13 cellular contexts compared by ENCODE assay signal in the genomic region with DNA sequence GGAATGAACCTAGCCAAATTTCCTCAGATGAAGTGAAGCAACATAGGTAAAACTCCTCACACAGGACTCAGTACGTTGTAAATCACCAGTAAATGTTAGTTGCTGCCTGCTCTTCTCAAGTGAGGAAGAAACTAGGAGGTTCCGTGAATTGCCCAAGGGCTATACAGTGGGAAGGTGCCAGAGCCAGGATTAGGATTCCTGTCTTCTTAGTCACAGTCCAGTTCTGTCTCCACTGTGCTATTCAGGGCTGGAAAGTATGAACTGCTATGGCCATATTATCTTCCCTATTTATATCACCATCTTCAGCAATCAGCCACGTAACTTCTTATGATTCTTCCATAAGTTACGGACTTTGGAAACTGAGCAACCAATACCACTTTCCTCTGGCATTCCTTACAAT.
DNase-seq lines count a peak whose midpoint lies in the region; FAIRE-seq and TF ChIP-seq lines count a peak whose summit lies in the region.
"Had no signal": no experiment of that assay in that cellular context is flagged by ENCODE, and none has a peak within 500 bp of the region (broad histone marks: within the 10 kb centered on the region; RNA-seq: fewer than 3 reads in every experiment).

No MANE protein-coding gene starts in this region.

- H3K4me3 ChIP-seq in SK-N-MC (no peak overlapping the region), fibroblast of pulmonary artery (replicated peaks; ENCODE audit: low read depth, low read length) (no peak overlapping the region), retinal pigment epithelial cell (ENCODE audit: low read length) (no peak overlapping the region), endodermal cell (ENCODE audit: low read length) (no peak overlapping the region), thyroid gland (replicated peaks in 1 of 3) (no peak overlapping the region)
- H3K4me3 ChIP-seq: esophagus squamous epithelium, lung had no signal

- H3K36me3 Mint-ChIP-seq in endodermal cell (ENCODE audit: low read depth): no peaks in the 10 kb centered on the region

- no peaks in the 10 kb centered on the region for H3K9me3 ChIP-seq in SK-N-MC (ENCODE audit: low read depth, low read length)
- H3K9me3 ChIP-seq in endodermal cell (ENCODE audit: control insufficient read depth, low read length): no peaks in the 10 kb centered on the region
- no peaks in the 10 kb centered on the region for H3K9me3 ChIP-seq in thyroid gland
- H3K9me3 ChIP-seq: esophagus squamous epithelium had no signal

- TF ChIP-seq CTCF in fibroblast of pulmonary artery (IDR thresholded peaks at IDR 0.05; ENCODE audit: low read length, missing control alignments): no peak
- TF ChIP-seq CTCF in retinal pigment epithelial cell (conservative IDR thresholded peaks at IDR 0.05; ENCODE audit: low read depth, low read length): no peak
- no peak for TF ChIP-seq CTCF in endodermal cell (conservative IDR thresholded peaks at IDR 0.05)
- TF ChIP-seq CTCF in thyroid gland (IDR thresholded peaks at IDR 0.05): no peak

- H3K27me3 ChIP-seq in endodermal cell (ENCODE audit: control insufficient read depth, insufficient read depth, low read length, poor library complexity, severe bottlenecking) (no peaks in the 10 kb centered on the region), thyroid gland (no peaks in the 10 kb centered on the region)
- H3K27me3 ChIP-seq: esophagus squamous epithelium had no signal

- no peaks in the 10 kb centered on the region for H3K36me3 ChIP-seq in SK-N-MC (ENCODE audit: insufficient read depth, low read length)
- no peaks in the 10 kb centered on the region for H3K36me3 ChIP-seq in endodermal cell (ENCODE audit: control insufficient read depth, insufficient read depth, low read length)
- H3K36me3 ChIP-seq in thyroid gland: no peaks in the 10 kb centered on the region
- H3K36me3 ChIP-seq: esophagus squamous epithelium had no signal

- H3K4me1 ChIP-seq in endodermal cell (ENCODE audit: control insufficient read depth, insufficient read depth, low read length) (peaks cover 9% of the 10 kb centered on the region), thyroid gland (peaks cover 6% of the 10 kb centered on the region in 2 donors)

- no peaks in the 10 kb centered on the region for H3K9me3 Mint-ChIP-seq in endodermal cell
- H3K9me3 Mint-ChIP-seq: T-helper 1 cell treated with Interleukin-12 subunit alpha and Interleukin-12 subunit beta and Interleukin-4 antibody, amounts not matched to agents 30 μg/mL and 1 μg/mL, for 36 hours had no signal

- no peak overlapping the region for H3K27ac Mint-ChIP-seq in endodermal cell
- H3K27ac Mint-ChIP-seq: T-helper 1 cell treated with Interleukin-12 subunit alpha and Interleukin-12 subunit beta and Interleukin-4 antibody, amounts not matched to agents 30 μg/mL and 1 μg/mL, for 36 hours had no signal

- no peak overlapping the region for H3K4me3 Mint-ChIP-seq in endodermal cell
- H3K4me3 Mint-ChIP-seq: T-helper 1 cell treated with Interleukin-12 subunit alpha and Interleukin-12 subunit beta and Interleukin-4 antibody, amounts not matched to agents 30 μg/mL and 1 μg/mL, for 36 hours had no signal

- TF ChIP-seq POLR2A in thyroid gland (IDR thresholded peaks at IDR 0.05) (no peak), GM12891 (IDR thresholded peaks at IDR 0.05; ENCODE audit: low read depth, low read length) (no peak)

- WGBS in endodermal cell (ENCODE audit: insufficient coverage in 1 of 2, insufficient read length in 1 of 2), 2 experiments: 78 to 94% methylated on average over 2 to 4 of the region's 4 CpGs
- WGBS in thyroid gland, 2 donors: 91 to 94% methylated on average over 4 of the region's 4 CpGs

- no peak overlapping the region for H3K9ac ChIP-seq in SK-N-MC (ENCODE audit: insufficient read length)
- H3K9ac ChIP-seq in endodermal cell (ENCODE audit: extremely low read depth, low read length, poor library complexity, severe bottlenecking): no peak overlapping the region

- no peak for FAIRE-seq in GM12891 (lab: Jason Lieb, UNC)

- intact Hi-C loops in thyroid gland (cut with DNase I): loop anchor here (10.0 kb wide), 1 partner anchor 63 kb away; no protein-coding TSS in a partner anchor

- H3K4me1 Mint-ChIP-seq in endodermal cell: peaks cover 18% of the 10 kb centered on the region

- DNase-seq in GM04503 (ENCODE audit: low read depth) (peak; percentile 97), SK-N-MC (ENCODE audit: low read depth, low spot score) (no peak), fibroblast of pulmonary artery (ENCODE audit: low read depth) (peak; percentile 86), retinal pigment epithelial cell (ENCODE audit: low read depth) (peak; percentile 82), iPS-NIHi7 (ENCODE audit: extremely low spot score) (no peak), endodermal cell (no peak), thyroid gland (no peak), GM12891 (ENCODE audit: insufficient read length, low spot score) (no peak)
- DNase-seq: esophagus squamous epithelium, NCI-H526 treated with DMSO at 0.1 percent for 48 hours, retina had no signal

- no peaks in the 10 kb centered on the region for H3K27me3 Mint-ChIP-seq in endodermal cell (ENCODE audit: insufficient read depth)

- H3K27ac ChIP-seq in SK-N-MC (peak overlapping the region; percentile 60; the same call in 1 of the 2 replicates), endodermal cell (ENCODE audit: low read depth, low read length) (no peak overlapping the region), thyroid gland (no peak overlapping the region)

TF ChIP-seq in GM12891, 5 proteins besides CTCF, POLR2A, EP300 and RAD21:
- TF ChIP-seq SPI1 (IDR thresholded peaks at IDR 0.05; ENCODE audit: low read depth, low read length) (no peak), TAF1 (IDR thresholded peaks at IDR 0.05; ENCODE audit: low read depth, low read length) (no peak), POLR2AphosphoS5 (IDR thresholded peaks at IDR 0.05; ENCODE audit: low read depth, low read length) (no peak), POU2F2 (IDR thresholded peaks at IDR 0.05; ENCODE audit: low read depth, low read length) (no peak), PAX5 (IDR thresholded peaks at IDR 0.05; ENCODE audit: insufficient read depth, low read length, severe bottlenecking) (no peak)

Comparison
In these comparisons a context has a peak if more than half of its experiments do, and no peak if none do; other contexts are left out.
1. DNase-seq: peak in GM04503 (single experiment), fibroblast of pulmonary artery (single experiment) and retinal pigment epithelial cell (single experiment); none in SK-N-MC (single experiment), iPS-NIHi7 (single experiment), endodermal cell (single experiment), thyroid gland (0 of 2) and GM12891 (single experiment).